In genomic region chr18:76476665-76477561, GRCh38 we compare ENCODE assay signal across 9 cellular contexts. TPM values are rescaled to one million over a fixed set of nuclear protein-coding genes. Genes with fewer than 3 reads are reported as not detected.
DNase-seq lines count a peak whose midpoint lies in the region; ATAC-seq and TF ChIP-seq lines count a peak whose summit lies in the region.
"Had no signal": no experiment of that assay in that cellular context is flagged by ENCODE, and none has a peak within 500 bp of the region (broad histone marks: within the 10 kb centered on the region; RNA-seq: fewer than 3 reads in every experiment).

No MANE protein-coding gene starts in this region.

- peaks cover 4 to 6% of the 10 kb centered on the region in 2 donors for H3K4me1 ChIP-seq in lung (ENCODE audit: control insufficient read depth in 2 of 2, insufficient read depth in 2 of 2, low read length in 2 of 2)

- peaks cover 0 to 3% (median 0%) of the 10 kb centered on the region in 5 experiments for H3K9me3 Mint-ChIP-seq in brain

- peak; percentile 32 for DNase-seq in activated CD8-positive, alpha-beta memory T cell treated with anti-CD3 and anti-CD28 coated beads, Interleukin-2, amount 50 U/mL, for 48 hours
- no peak for DNase-seq in activated CD8-positive, alpha-beta memory T cell treated with anti-CD3 and anti-CD28 coated beads for 24 hours
- peak; percentile 61 for DNase-seq in HT-29 (ENCODE audit: low spot score)
- no peak for DNase-seq in lung (ENCODE audit: low spot score)
- no peak for DNase-seq in RPMI8226
- DNase-seq in T-helper 1 cell = no peak
- DNase-seq in NCI-H1436 (lab: John Stamatoyannopoulos, UW) = no peak
- DNase-seq: CD4-positive, CD25-positive, alpha-beta regulatory T cell had no signal

- H3K27ac Mint-ChIP-seq in brain = peak overlapping the region in 3 of 5 experiments; percentile 54 to 75 (median 72)
- H3K27ac Mint-ChIP-seq: CD4-positive, CD25-positive, alpha-beta regulatory T cell had no signal

- peaks cover 32% of the 10 kb centered on the region for H3K36me3 Mint-ChIP-seq in brain
- H3K36me3 Mint-ChIP-seq: CD4-positive, CD25-positive, alpha-beta regulatory T cell had no signal

- no peaks in the 10 kb centered on the region for H3K27me3 ChIP-seq in lung (ENCODE audit: control insufficient read depth, insufficient read depth)

- H3K9me3 ChIP-seq in lung (ENCODE audit: control insufficient read depth in 2 of 2, insufficient read depth in 1 of 2, low read length in 1 of 2) = no peaks in the 10 kb centered on the region

- no peak overlapping the region for H3K4me3 ChIP-seq in lung

- no peak for TF ChIP-seq CTCF in brain (conservative IDR thresholded peaks at IDR 0.05)
- no peak for TF ChIP-seq CTCF in lung (IDR thresholded peaks at IDR 0.05; ENCODE audit: control extremely low read depth, extremely low read depth)

- no peaks in the 10 kb centered on the region for H3K36me3 ChIP-seq in lung (ENCODE audit: control insufficient read depth in 2 of 2, insufficient read depth in 2 of 2, low read length in 2 of 2)

- peak overlapping the region; percentile 3 to 76 for H3K27ac ChIP-seq in lung (ENCODE audit: low read depth in 1 of 2, low read length in 1 of 2)

- peaks cover 3% of the 10 kb centered on the region for H3K27me3 Mint-ChIP-seq in brain

- 21 to 35% methylated on average over 16 of the region's 16 CpGs for WGBS in lung, 2 donors

- H3K4me3 Mint-ChIP-seq in brain = peak overlapping the region in 3 of 5 experiments; percentile 20 to 71 (median 33)

- peak; percentile 56 for ATAC-seq in lung (ENCODE audit: insufficient read depth, low FRiP score)

- H3K4me1 Mint-ChIP-seq in brain = peaks cover 88% of the 10 kb centered on the region

RNA-seq across cellular contexts. Expression of gene ZNF516, which starts 18.1 kb away (rescaled TPM):
- 8.1 and 10.4 TPM in 2 replicates for total RNA-seq in HT-29 (2014; rRNA removed; shearing (Covaris generic))
- polyA plus RNA-seq in brain (ENCODE audit: insufficient read depth, low read depth, low replicate concordance) (29.0 TPM), lung (1 to 10 TPM; 7.7 to 8.4 TPM)
- total RNA-seq in lung = 10 to 100 TPM; 44.3 to 45.4 TPM

Comparison
In these comparisons a context has a peak if more than half of its experiments do, and no peak if none do; other contexts are left out.
1. DNase-seq: peak in activated CD8-positive, alpha-beta memory T cell treated with anti-CD3 and anti-CD28 coated beads, Interleukin-2, amount 50 U/mL, for 48 hours (single experiment) and HT-29 (single experiment); none in activated CD8-positive, alpha-beta memory T cell treated with anti-CD3 and anti-CD28 coated beads for 24 hours (single experiment), lung (single experiment), RPMI8226 (single experiment), T-helper 1 cell (0 of 5) and NCI-H1436 (single experiment).